In the genomic region with DNA sequence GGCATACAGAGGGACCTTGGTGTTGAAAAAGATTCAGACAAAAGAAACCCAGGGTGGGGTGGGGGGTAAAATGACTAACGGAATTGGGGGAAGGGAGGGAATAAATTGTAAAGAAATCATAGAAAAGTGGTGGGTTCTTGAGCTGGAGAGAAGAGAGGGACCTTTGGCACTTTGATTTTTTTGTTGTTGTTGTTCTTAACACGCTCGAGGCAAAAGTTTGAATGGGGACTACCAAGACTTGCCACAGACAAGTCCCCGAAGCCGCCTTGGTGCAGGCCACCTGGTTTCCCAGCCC, we compare ENCODE assay signal across 9 cellular contexts. TPM values are rescaled to one million over a fixed set of nuclear protein-coding genes. Genes with fewer than 3 reads are reported as not detected.
A peak's percentile ranks its signal among the peaks of the same experiment; 100 is the strongest.
DNase-seq lines count a peak whose midpoint lies in the region.
"Had no signal": no experiment of that assay in that cellular context is flagged by ENCODE, and none has a peak within 500 bp of the region (broad histone marks: within the 10 kb centered on the region; RNA-seq: fewer than 3 reads in every experiment).

No MANE protein-coding gene starts in this region.

- no peak overlapping the region for H3K27ac Mint-ChIP-seq in activated T-helper 1 cell treated with anti-CD3 and anti-CD28 coated beads, Interleukin-12 subunit alpha, Interleukin-12 subunit beta, Interleukin-2, Interleukin-4 antibody, amounts not matched to agents 30 ng/mL and 10 ng/mL and 1 ng/mL, durations not matched to agents 14 hours and 24 hours and 36 hours
- H3K27ac Mint-ChIP-seq: CD4-positive, CD25-positive, alpha-beta regulatory T cell had no signal

- peaks cover 33% of the 10 kb centered on the region for H3K4me1 Mint-ChIP-seq in activated T-helper 1 cell treated with anti-CD3 and anti-CD28 coated beads, Interleukin-12 subunit alpha, Interleukin-12 subunit beta, Interleukin-2, Interleukin-4 antibody, amounts not matched to agents 30 ng/mL and 10 ng/mL and 1 ng/mL, durations not matched to agents 14 hours and 24 hours and 36 hours (ENCODE audit: low read depth)

- intact Hi-C loops in activated T-helper 1 cell treated with anti-CD3 and anti-CD28 coated beads, Interleukin-12 subunit alpha, Interleukin-12 subunit beta, Interleukin-2, Interleukin-4 antibody, amounts not matched to agents 30 ng/mL and 10 ng/mL and 1 ng/mL, durations not matched to agents 14 hours and 24 hours and 36 hours (cut with micrococcal nuclease), result loop anchor here (2.0 to 10.0 kb wide), 4 partner anchors 93 to 1195 kb away; partner anchors contain the start of genes RPS23, TMEM167A and XRCC4
- intact Hi-C loops in head of caudate nucleus (cut with DNase I), result loop anchor here (5.0 kb wide), 1 partner anchor 90 kb away; no protein-coding TSS in a partner anchor
- intact Hi-C loops in posterior cingulate gyrus (cut with DNase I), result loop anchor here (5.0 kb wide), 3 partner anchors 90 to 1120 kb away; no protein-coding TSS in a partner anchor

- peak overlapping the region; percentile 83 for H3K4me3 ChIP-seq in iPS-18c (ENCODE audit: insufficient read depth, low read depth, low read length)
- H3K4me3 ChIP-seq in subcutaneous abdominal adipose tissue (ENCODE audit: low read depth in 1 of 5, low read length in 5 of 5), result peak overlapping the region in 4 of 5 donors; percentile 70 to 80 (median 75)

- H3K36me3 ChIP-seq in subcutaneous abdominal adipose tissue (ENCODE audit: control insufficient read depth in 5 of 5, insufficient read depth in 5 of 5, low read length in 5 of 5), result no peaks in the 10 kb centered on the region

- H3K27me3 Mint-ChIP-seq in activated T-helper 1 cell treated with anti-CD3 and anti-CD28 coated beads, Interleukin-12 subunit alpha, Interleukin-12 subunit beta, Interleukin-2, Interleukin-4 antibody, amounts not matched to agents 30 ng/mL and 10 ng/mL and 1 ng/mL, durations not matched to agents 14 hours and 24 hours and 36 hours (ENCODE audit: insufficient read depth), result peaks cover 77% of the 10 kb centered on the region

- no peaks in the 10 kb centered on the region for H3K9me3 ChIP-seq in iPS-18c (ENCODE audit: control insufficient read depth, insufficient read depth, low read length)
- H3K9me3 ChIP-seq in subcutaneous abdominal adipose tissue (ENCODE audit: control insufficient read depth in 5 of 5, low read length in 5 of 5), result no peaks in the 10 kb centered on the region

- peak overlapping the region in 2 of 5 donors; percentile 46 to 52 for H3K9ac ChIP-seq in subcutaneous abdominal adipose tissue (ENCODE audit: low read length in 5 of 5)

- H3K9me3 Mint-ChIP-seq in activated T-helper 1 cell treated with anti-CD3 and anti-CD28 coated beads, Interleukin-12 subunit alpha, Interleukin-12 subunit beta, Interleukin-2, Interleukin-4 antibody, amounts not matched to agents 30 ng/mL and 10 ng/mL and 1 ng/mL, durations not matched to agents 14 hours and 24 hours and 36 hours, result no peaks in the 10 kb centered on the region

- no peaks in the 10 kb centered on the region for H3K36me3 Mint-ChIP-seq in activated T-helper 1 cell treated with anti-CD3 and anti-CD28 coated beads, Interleukin-12 subunit alpha, Interleukin-12 subunit beta, Interleukin-2, Interleukin-4 antibody, amounts not matched to agents 30 ng/mL and 10 ng/mL and 1 ng/mL, durations not matched to agents 14 hours and 24 hours and 36 hours (ENCODE audit: low read depth)
- H3K36me3 Mint-ChIP-seq: CD4-positive, CD25-positive, alpha-beta regulatory T cell had no signal

- H3K4me3 Mint-ChIP-seq in activated T-helper 1 cell treated with anti-CD3 and anti-CD28 coated beads, Interleukin-12 subunit alpha, Interleukin-12 subunit beta, Interleukin-2, Interleukin-4 antibody, amounts not matched to agents 30 ng/mL and 10 ng/mL and 1 ng/mL, durations not matched to agents 14 hours and 24 hours and 36 hours, result peak overlapping the region; percentile 86

- peak overlapping the region; percentile 44 for H3K27ac ChIP-seq in subcutaneous abdominal adipose tissue (ENCODE audit: low read depth, low read length)

- H3K27me3 ChIP-seq in subcutaneous abdominal adipose tissue (ENCODE audit: control insufficient read depth in 5 of 5, insufficient read depth in 4 of 5, low read length in 5 of 5), result peaks cover 10 to 43% (median 24%) of the 10 kb centered on the region in 5 donors

- DNase-seq in NOMO-1 treated with DMSO at 0.1 percent for 48 hours (lab: John Stamatoyannopoulos, UW; ENCODE audit: unreplicated experiment) (peak; percentile 20), NOMO-1 treated with dmso at 0.1 percent for 144 hours (lab: John Stamatoyannopoulos, UW; ENCODE audit: unreplicated experiment) (no peak), head of caudate nucleus (no peak), posterior cingulate gyrus (no peak), NCI-H146 treated with DMSO at 0.1 percent for 48 hours (lab: John Stamatoyannopoulos, UW; ENCODE audit: unreplicated experiment) (no peak)
- DNase-seq in activated T-helper 1 cell treated with anti-CD3 and anti-CD28 coated beads, Interleukin-12 subunit alpha, Interleukin-12 subunit beta, Interleukin-2, Interleukin-4 antibody, amounts not matched to agents 30 ng/mL and 10 ng/mL and 1 ng/mL, durations not matched to agents 14 hours and 24 hours and 36 hours (ENCODE audit: low spot score), result no peak
- DNase-seq: CD4-positive, CD25-positive, alpha-beta regulatory T cell had no signal

- peaks cover 2 to 47% (median 40%) of the 10 kb centered on the region in 5 donors for H3K4me1 ChIP-seq in subcutaneous abdominal adipose tissue (ENCODE audit: control insufficient read depth in 5 of 5, insufficient read depth in 5 of 5, low read length in 5 of 5)

RNA-seq across cellular contexts. Expression of gene VCAN, which starts 0.6 kb away (rescaled TPM):
- 0.05 TPM in 2 replicates for total RNA-seq in activated T-helper 1 cell treated with anti-CD3 and anti-CD28 coated beads, Interleukin-12 subunit alpha, Interleukin-12 subunit beta, Interleukin-2, Interleukin-4 antibody, amounts not matched to agents 30 ng/mL and 10 ng/mL and 1 ng/mL, durations not matched to agents 14 hours and 24 hours and 36 hours
- total RNA-seq: CD4-positive, CD25-positive, alpha-beta regulatory T cell had no signal
